ENCODE assay signal across 8 cellular contexts in genomic region chr3:160753953-160754352, GRCh38. TPM values are rescaled to one million over a fixed set of nuclear protein-coding genes. Genes with fewer than 3 reads are reported as not detected.
DNase-seq lines count a peak whose midpoint lies in the region; ATAC-seq and TF ChIP-seq lines count a peak whose summit lies in the region.

No MANE protein-coding gene starts in this region.

- H3K4me3 ChIP-seq in AG09309 (ENCODE audit: control insufficient read depth, low read depth, low read length) (peak overlapping the region; percentile 71), LNCaP clone FGC (ENCODE audit: low read depth, low read length) (peak overlapping the region; percentile 58)

- peak overlapping the region; percentile 93 for H3K4me3 Mint-ChIP-seq in dendritic cell treated with granulocyte-macrophage colony-stimulating factor and Interleukin-4, amounts not matched to agents 40 ng/mL and 50 ng/mL, for 4 days
- H3K4me3 Mint-ChIP-seq in natural killer cell treated with Interleukin-12 subunit alpha and Interleukin-12 subunit beta and Interleukin-15 and Interleukin-18, amount 100 ng/mL, for 72 hours: peak overlapping the region; percentile 94

- TF ChIP-seq CTCF in AG09309 (IDR thresholded peaks at IDR 0.05; ENCODE audit: control insufficient read depth, insufficient read depth, low read depth, low read length, missing control alignments) (no peak), LNCaP clone FGC (IDR thresholded peaks at IDR 0.05; ENCODE audit: control insufficient read depth, extremely low read depth, insufficient read depth) (no peak)

- intact Hi-C loops in dendritic cell treated with granulocyte-macrophage colony-stimulating factor and Interleukin-4, amounts not matched to agents 40 ng/mL and 50 ng/mL, for 4 days (cut with micrococcal nuclease): loop anchor here (2.0 to 10.0 kb wide), 3 partner anchors 91 to 189 kb away; partner anchors contain the start of gene KPNA4

- peak overlapping the region; percentile 97 for H3K27ac Mint-ChIP-seq in dendritic cell treated with granulocyte-macrophage colony-stimulating factor and Interleukin-4, amounts not matched to agents 40 ng/mL and 50 ng/mL, for 4 days
- H3K27ac Mint-ChIP-seq in natural killer cell treated with Interleukin-12 subunit alpha and Interleukin-12 subunit beta and Interleukin-15 and Interleukin-18, amount 100 ng/mL, for 72 hours: peak overlapping the region; percentile 95 to 96

- H3K9me3 Mint-ChIP-seq in dendritic cell treated with granulocyte-macrophage colony-stimulating factor and Interleukin-4, amounts not matched to agents 40 ng/mL and 50 ng/mL, for 4 days: no peaks in the 10 kb centered on the region
- H3K9me3 Mint-ChIP-seq in natural killer cell treated with Interleukin-12 subunit alpha and Interleukin-12 subunit beta and Interleukin-15 and Interleukin-18, amount 100 ng/mL, for 72 hours: no peaks in the 10 kb centered on the region

- H3K36me3 Mint-ChIP-seq in dendritic cell treated with granulocyte-macrophage colony-stimulating factor and Interleukin-4, amounts not matched to agents 40 ng/mL and 50 ng/mL, for 4 days (ENCODE audit: low read depth): peaks cover 45% of the 10 kb centered on the region
- no peaks in the 10 kb centered on the region for H3K36me3 Mint-ChIP-seq in natural killer cell treated with Interleukin-12 subunit alpha and Interleukin-12 subunit beta and Interleukin-15 and Interleukin-18, amount 100 ng/mL, for 72 hours

- DNase-seq in AG09309 (ENCODE audit: low read depth): no peak
- no peak for DNase-seq in LNCaP clone FGC (ENCODE audit: low read depth)
- DNase-seq in natural killer cell treated with Interleukin-12 subunit alpha and Interleukin-12 subunit beta and Interleukin-15 and Interleukin-18, amount 100 ng/mL, for 72 hours (ENCODE audit: low spot score): no peak
- DNase-seq in NOMO-1 treated with dmso at 0.1 percent for 144 hours (lab: John Stamatoyannopoulos, UW; ENCODE audit: unreplicated experiment): no peak
- DNase-seq in cerebellar cortex (ENCODE audit: low spot score): no peak
- DNase-seq in NCI-H2171 treated with DMSO at 0.1 percent for 48 hours (lab: John Stamatoyannopoulos, UW): no peak
- DNase-seq in epidermal melanocyte (ENCODE audit: insufficient read length, low spot score): no peak

- peaks cover 22% of the 10 kb centered on the region for H3K4me1 Mint-ChIP-seq in dendritic cell treated with granulocyte-macrophage colony-stimulating factor and Interleukin-4, amounts not matched to agents 40 ng/mL and 50 ng/mL, for 4 days (ENCODE audit: low read depth)
- peaks cover 24 to 34% of the 10 kb centered on the region in 2 donors for H3K4me1 Mint-ChIP-seq in natural killer cell treated with Interleukin-12 subunit alpha and Interleukin-12 subunit beta and Interleukin-15 and Interleukin-18, amount 100 ng/mL, for 72 hours (ENCODE audit: low read depth in 2 of 2)

- H3K27me3 Mint-ChIP-seq in dendritic cell treated with granulocyte-macrophage colony-stimulating factor and Interleukin-4, amounts not matched to agents 40 ng/mL and 50 ng/mL, for 4 days: peaks cover 2% of the 10 kb centered on the region
- H3K27me3 Mint-ChIP-seq in natural killer cell treated with Interleukin-12 subunit alpha and Interleukin-12 subunit beta and Interleukin-15 and Interleukin-18, amount 100 ng/mL, for 72 hours: no peaks in the 10 kb centered on the region

- no peak for ATAC-seq in natural killer cell treated with Interleukin-12 subunit alpha and Interleukin-12 subunit beta and Interleukin-15 and Interleukin-18, amount 100 ng/mL, for 72 hours

RNA-seq across cellular contexts. Expression of gene PPM1L, which starts 2.1 kb away (rescaled TPM):
- 10 to 100 TPM; 14.9 to 15.2 TPM for total RNA-seq in natural killer cell treated with Interleukin-12 subunit alpha and Interleukin-12 subunit beta and Interleukin-15 and Interleukin-18, amount 100 ng/mL, for 72 hours
